ENCODE assay signal across 11 cellular contexts in the genomic region with DNA sequence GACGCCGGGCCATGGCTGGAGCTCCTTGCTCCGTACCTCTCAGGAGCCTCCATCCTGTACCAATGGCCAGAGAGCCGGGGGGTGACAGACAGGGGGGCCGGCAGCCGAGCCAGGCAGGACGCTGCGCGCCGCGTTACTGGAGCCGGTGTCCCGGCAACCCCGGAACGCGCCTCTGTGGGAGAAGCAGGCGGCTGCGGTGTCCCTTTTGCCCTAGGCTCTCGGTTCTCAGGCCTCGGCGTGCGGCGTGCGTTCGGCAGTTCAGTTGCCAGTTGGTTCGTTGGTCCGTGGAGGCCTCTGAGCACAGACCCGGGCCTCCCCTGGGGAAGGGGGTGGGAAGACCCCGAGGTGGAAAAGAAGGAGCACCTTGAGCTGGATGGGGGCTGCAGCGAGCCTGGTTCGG. TPM values are rescaled to one million over a fixed set of nuclear protein-coding genes. Genes with fewer than 3 reads are reported as not detected.
DNase-seq lines count a peak whose midpoint lies in the region; ATAC-seq, FAIRE-seq and TF ChIP-seq lines count a peak whose summit lies in the region.
"Had no signal": no experiment of that assay in that cellular context is flagged by ENCODE, and none has a peak within 500 bp of the region (broad histone marks: within the 10 kb centered on the region; RNA-seq: fewer than 3 reads in every experiment).

A gene with protein sequence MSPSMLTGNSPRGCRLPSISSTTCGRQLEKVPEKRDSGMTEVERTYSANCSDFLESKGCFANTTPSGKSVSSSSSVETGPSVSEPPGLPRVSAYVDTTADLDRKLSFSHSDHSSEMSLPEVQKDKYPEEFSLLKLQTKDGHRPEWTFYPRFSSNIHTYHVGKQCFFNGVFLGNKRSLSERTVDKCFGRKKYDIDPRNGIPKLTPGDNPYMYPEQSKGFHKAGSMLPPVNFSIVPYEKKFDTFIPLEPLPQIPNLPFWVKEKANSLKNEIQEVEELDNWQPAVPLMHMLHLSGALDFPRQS (plus strand): TSS at position 162 of the 400 bp plus-strand sequence. CDS start 446 bp downstream, outside the sequence.

- H3K9ac ChIP-seq in astrocyte (ENCODE audit: low read length), result no peak within 1 kb of the TSS

- no peaks in the 10 kb centered on the region for H3K9me3 ChIP-seq in astrocyte (ENCODE audit: insufficient read depth, low read depth, low read length)
- H3K9me3 ChIP-seq in thoracic aorta, result no peaks in the 10 kb centered on the region

- H3K9me3 Mint-ChIP-seq in activated CD4-positive, alpha-beta T cell treated with anti-CD3 and anti-CD28 coated beads for 36 hours (ENCODE audit: low read depth), result no peaks in the 10 kb centered on the region
- no peaks in the 10 kb centered on the region for H3K9me3 Mint-ChIP-seq in activated CD4-positive, alpha-beta T cell treated with anti-CD3 and anti-CD28 coated beads, Interleukin-2, amount 10 ng/mL, durations not matched to agents 24 days and 14 days
- H3K9me3 Mint-ChIP-seq in astrocyte (ENCODE audit: unreplicated experiment), result no peaks in the 10 kb centered on the region
- H3K9me3 Mint-ChIP-seq: IgD-negative memory B cell had no signal

- H3K4me3 ChIP-seq in astrocyte (ENCODE audit: insufficient read depth, low read depth, low read length), result no peak within 1 kb of the TSS
- peak within 1 kb of the TSS; percentile 62 for H3K4me3 ChIP-seq in thoracic aorta
- no peak within 1 kb of the TSS for H3K4me3 ChIP-seq in brain microvascular endothelial cell (ENCODE audit: low read depth, low read length)

- H3K27me3 ChIP-seq in astrocyte (ENCODE audit: insufficient read depth, low read length) (peaks cover 58% of the 10 kb centered on the region), layer of hippocampus (ENCODE audit: control insufficient read depth, insufficient read depth, low read length) (peaks cover 5% of the 10 kb centered on the region), thoracic aorta (replicated peaks; ENCODE audit: insufficient read depth) (peaks cover 9% of the 10 kb centered on the region), brain microvascular endothelial cell (replicated peaks) (peaks cover 39% of the 10 kb centered on the region)

- TF ChIP-seq CTCF in astrocyte (IDR thresholded peaks at IDR 0.05; ENCODE audit: insufficient read depth, low read depth, low read length) (no peak), thoracic aorta (IDR thresholded peaks at IDR 0.05) (no peak), brain microvascular endothelial cell (IDR thresholded peaks at IDR 0.05; ENCODE audit: low read depth, low read length, missing control alignments) (no peak)

- no peak within 1 kb of the TSS for H3K27ac ChIP-seq in astrocyte (ENCODE audit: low read depth, low read length)
- peak within 1 kb of the TSS; percentile 30 for H3K27ac ChIP-seq in layer of hippocampus (ENCODE audit: low read depth, low read length)
- no peak within 1 kb of the TSS for H3K27ac ChIP-seq in thoracic aorta
- no peak within 1 kb of the TSS for H3K27ac ChIP-seq in brain microvascular endothelial cell

- H4K20me1 ChIP-seq in astrocyte (ENCODE audit: insufficient read depth, low read length), result no peaks in the 10 kb centered on the region

- H3K4me1 ChIP-seq in astrocyte (ENCODE audit: insufficient read depth, low read length), result no peaks in the 10 kb centered on the region
- peaks cover 4 to 25% of the 10 kb centered on the region in 2 donors for H3K4me1 ChIP-seq in thoracic aorta (ENCODE audit: control insufficient read depth in 1 of 2, low read depth in 2 of 2)

- POLR2A ChIA-PET in activated CD4-positive, alpha-beta T cell treated with anti-CD3 and anti-CD28 coated beads for 36 hours (lab: Charles Lee), result no interaction called here

- FAIRE-seq in astrocyte (lab: Jason Lieb, UNC), result no peak

- H3K4me2 ChIP-seq in astrocyte (ENCODE audit: low read length), result peak within 1 kb of the TSS; percentile 64

- ATAC-seq in activated CD4-positive, alpha-beta T cell treated with anti-CD3 and anti-CD28 coated beads for 36 hours, result no peak
- no peak for ATAC-seq in thoracic aorta (ENCODE audit: insufficient number of reproducible peaks, low FRiP score, low read depth)

- no peaks in the 10 kb centered on the region for H3K79me2 ChIP-seq in astrocyte (ENCODE audit: insufficient read depth, low read length)

- H3K27ac Mint-ChIP-seq in activated CD4-positive, alpha-beta T cell treated with anti-CD3 and anti-CD28 coated beads for 36 hours, result no peak within 1 kb of the TSS
- H3K27ac Mint-ChIP-seq in activated CD4-positive, alpha-beta T cell treated with anti-CD3 and anti-CD28 coated beads, Interleukin-2, amount 10 ng/mL, durations not matched to agents 24 days and 14 days, result no peak within 1 kb of the TSS
- H3K27ac Mint-ChIP-seq in astrocyte (ENCODE audit: unreplicated experiment), result no peak within 1 kb of the TSS
- H3K27ac Mint-ChIP-seq: IgD-negative memory B cell had no signal

- peaks cover 5% of the 10 kb centered on the region for H3K4me1 Mint-ChIP-seq in activated CD4-positive, alpha-beta T cell treated with anti-CD3 and anti-CD28 coated beads for 36 hours
- no peaks in the 10 kb centered on the region for H3K4me1 Mint-ChIP-seq in activated CD4-positive, alpha-beta T cell treated with anti-CD3 and anti-CD28 coated beads, Interleukin-2, amount 10 ng/mL, durations not matched to agents 24 days and 14 days
- peaks cover 4% of the 10 kb centered on the region for H3K4me1 Mint-ChIP-seq in astrocyte (ENCODE audit: low read depth, unreplicated experiment)

- CTCF ChIA-PET in activated CD4-positive, alpha-beta T cell treated with anti-CD3 and anti-CD28 coated beads for 36 hours (lab: Charles Lee), result interaction anchor here (0.7 to 1.6 kb wide), 5 partner anchors 10 to 75 kb away, joined by 3 to 4 read pairs (median 4); a partner anchor contains a TSS

- H2AFZ ChIP-seq in astrocyte (ENCODE audit: low read depth, low read length), result peak within 1 kb of the TSS; percentile 41

- peak; percentile 18 for DNase-seq in activated CD4-positive, alpha-beta T cell treated with anti-CD3 and anti-CD28 coated beads for 36 hours
- DNase-seq in activated CD4-positive, alpha-beta T cell treated with anti-CD3 and anti-CD28 coated beads, Interleukin-2, amount 10 ng/mL, durations not matched to agents 24 days and 14 days, result no peak
- DNase-seq in astrocyte (ENCODE audit: low read depth) (no peak), thoracic aorta (ENCODE audit: low spot score) (no peak), NCI-H345 (lab: John Stamatoyannopoulos, UW) (no peak), brain microvascular endothelial cell (no peak), MV-4-11 (lab: John Stamatoyannopoulos, UW) (no peak)
- DNase-seq: SHP77 treated with DMSO at 0.1 percent for 48 hours had no signal

- intact Hi-C loops in activated CD4-positive, alpha-beta T cell treated with anti-CD3 and anti-CD28 coated beads for 36 hours (cut with DNase I, micrococcal nuclease), result no loop called here
- intact Hi-C loops in activated CD4-positive, alpha-beta T cell treated with anti-CD3 and anti-CD28 coated beads, Interleukin-2, amount 10 ng/mL, durations not matched to agents 24 days and 14 days (cut with micrococcal nuclease), result no loop called here

- H3K4me3 Mint-ChIP-seq in activated CD4-positive, alpha-beta T cell treated with anti-CD3 and anti-CD28 coated beads for 36 hours, result no peak within 1 kb of the TSS
- no peak within 1 kb of the TSS for H3K4me3 Mint-ChIP-seq in activated CD4-positive, alpha-beta T cell treated with anti-CD3 and anti-CD28 coated beads, Interleukin-2, amount 10 ng/mL, durations not matched to agents 24 days and 14 days
- no peak within 1 kb of the TSS for H3K4me3 Mint-ChIP-seq in astrocyte (ENCODE audit: unreplicated experiment)
- H3K4me3 Mint-ChIP-seq: IgD-negative memory B cell had no signal

- H3K36me3 Mint-ChIP-seq in activated CD4-positive, alpha-beta T cell treated with anti-CD3 and anti-CD28 coated beads for 36 hours (ENCODE audit: low read depth), result no peaks in the 10 kb centered on the region
- H3K36me3 Mint-ChIP-seq in activated CD4-positive, alpha-beta T cell treated with anti-CD3 and anti-CD28 coated beads, Interleukin-2, amount 10 ng/mL, durations not matched to agents 24 days and 14 days (ENCODE audit: low read depth), result no peaks in the 10 kb centered on the region
- H3K36me3 Mint-ChIP-seq in astrocyte (ENCODE audit: low read depth, unreplicated experiment), result no peaks in the 10 kb centered on the region
- H3K36me3 Mint-ChIP-seq: IgD-negative memory B cell had no signal

- H3K36me3 ChIP-seq in astrocyte (ENCODE audit: insufficient read depth, low read length) (no peaks in the 10 kb centered on the region), thoracic aorta (no peaks in the 10 kb centered on the region), brain microvascular endothelial cell (replicated peaks) (no peaks in the 10 kb centered on the region)

- in situ Hi-C loops in brain microvascular endothelial cell (cut with HindIII; ENCODE audit: low pct_ligation_motif_present, low sequenced_read_pairs), result no loop called here

- peaks cover 33% of the 10 kb centered on the region for H3K27me3 Mint-ChIP-seq in activated CD4-positive, alpha-beta T cell treated with anti-CD3 and anti-CD28 coated beads for 36 hours
- H3K27me3 Mint-ChIP-seq in activated CD4-positive, alpha-beta T cell treated with anti-CD3 and anti-CD28 coated beads, Interleukin-2, amount 10 ng/mL, durations not matched to agents 24 days and 14 days, result peaks cover 51% of the 10 kb centered on the region
- H3K27me3 Mint-ChIP-seq in astrocyte (ENCODE audit: low read depth, unreplicated experiment), result peaks cover 42% of the 10 kb centered on the region

RNA-seq across cellular contexts. Expression of the gene that starts here (rescaled TPM):
- not detected for total RNA-seq in activated CD4-positive, alpha-beta T cell treated with anti-CD3 and anti-CD28 coated beads for 36 hours
- total RNA-seq in activated CD4-positive, alpha-beta T cell treated with anti-CD3 and anti-CD28 coated beads, Interleukin-2, amount 10 ng/mL, durations not matched to agents 24 days and 14 days, result not detected in 2 replicates
- total RNA-seq in astrocyte (not detected in 2 replicates), thoracic aorta (not detected)
- total RNA-seq: mononuclear cell had no signal

Comparison
In these comparisons a context has a peak if more than half of its experiments do, and no peak if none do; other contexts are left out.
1. Peak in DNase-seq in activated CD4-positive, alpha-beta T cell treated with anti-CD3 and anti-CD28 coated beads for 36 hours; RNA of the gene not detected or under 1 TPM.